Comparison of ENCODE assay signal across 13 cellular contexts in the genomic region with DNA sequence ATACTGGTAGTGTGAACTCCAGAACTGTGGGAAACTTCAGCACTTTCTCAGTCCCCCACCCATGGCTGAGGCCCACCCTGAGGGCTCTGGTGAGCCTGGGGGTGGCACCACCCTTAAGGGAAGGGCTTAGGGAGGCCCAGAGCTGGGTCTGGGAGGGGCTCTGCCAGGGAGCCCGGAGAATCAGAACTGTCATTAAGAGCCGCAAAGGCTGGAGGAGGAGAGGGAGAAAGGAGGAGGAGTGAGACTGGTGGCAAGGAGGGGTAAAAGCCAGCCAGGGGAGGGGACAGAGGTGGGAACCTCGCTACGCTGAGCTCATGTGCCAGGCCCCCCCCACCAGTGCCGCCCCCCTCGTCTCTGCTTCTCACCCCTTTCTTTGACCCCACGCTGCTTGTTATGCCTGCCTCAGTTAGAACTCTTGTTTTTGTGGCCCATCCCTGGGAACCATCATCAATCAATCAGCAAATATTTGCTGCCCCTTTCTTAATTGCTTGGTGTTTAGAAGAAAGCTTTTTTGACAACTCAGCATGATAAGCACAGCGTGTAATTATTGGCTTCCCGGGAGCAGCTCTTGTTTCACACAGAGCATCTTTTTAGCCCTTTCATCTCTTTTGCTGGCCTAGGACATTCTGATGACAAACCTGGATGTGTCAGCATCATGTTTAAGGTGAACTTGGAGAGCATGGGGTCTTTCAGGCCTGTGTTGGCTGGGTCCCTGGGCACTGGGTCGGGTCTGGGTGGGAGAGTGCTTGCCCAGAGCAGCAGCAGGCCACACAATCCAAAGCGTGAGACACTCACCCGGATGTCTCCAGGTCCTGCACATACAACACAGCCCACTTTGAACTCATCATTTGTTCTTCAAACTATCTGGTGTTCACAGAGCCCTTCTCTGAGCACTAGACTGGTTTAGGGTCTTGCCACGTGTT.
DNase-seq lines count a peak whose midpoint lies in the region; ATAC-seq and TF ChIP-seq lines count a peak whose summit lies in the region.
"Had no signal": no experiment of that assay in that cellular context is flagged by ENCODE, and none has a peak within 500 bp of the region (broad histone marks: within the 10 kb centered on the region; RNA-seq: fewer than 3 reads in every experiment).

No MANE protein-coding gene starts in this region.

- H3K4me3 ChIP-seq in H7 (ENCODE audit: insufficient read depth, low read depth, low read length): no peak overlapping the region
- H3K4me3 ChIP-seq in esophagus muscularis mucosa: no peak overlapping the region

- DNase-seq in H7: peak; percentile 60
- peak; percentile 43 for DNase-seq in NCI-H2227 (lab: John Stamatoyannopoulos, UW; ENCODE audit: unreplicated experiment)
- DNase-seq in esophagus muscularis mucosa (ENCODE audit: extremely low spot score): peak; percentile 66
- DNase-seq in progenitor cell of endocrine pancreas (ENCODE audit: low spot score, unreplicated experiment): no peak
- no peak for DNase-seq in GM13977 (ENCODE audit: low spot score)
- DNase-seq in NCI-H2196 (lab: John Stamatoyannopoulos, UW; ENCODE audit: unreplicated experiment): no peak
- DNase-seq: CD8-positive, alpha-beta T cell; H9; NCI-H1436 treated with DMSO at 0.1 percent for 48 hours; NCI-H2107; NCI-H446 had no signal

- no peak for TF ChIP-seq POLR2A in esophagus muscularis mucosa (IDR thresholded peaks at IDR 0.05; ENCODE audit: low read depth)

- peaks cover 3% of the 10 kb centered on the region for H3K9me3 Mint-ChIP-seq in progenitor cell of endocrine pancreas (ENCODE audit: low read depth)
- H3K9me3 Mint-ChIP-seq: CD8-positive, alpha-beta T cell had no signal

- in situ Hi-C loops in GM13977 (cut with MboI; ENCODE audit: low pct_unique_long_range_greater_than_20kb, low sequenced_read_pairs, unreplicated experiment): no loop called here

- no peak overlapping the region for H3K27ac ChIP-seq in esophagus muscularis mucosa (replicated peaks in 1 of 4)

- H3K27me3 ChIP-seq in H7 (ENCODE audit: control insufficient read depth, insufficient read depth, low read length) (no peaks in the 10 kb centered on the region), esophagus muscularis mucosa (peaks cover 0 to 14% (median 0%) of the 10 kb centered on the region in 4 donors)

- no peaks in the 10 kb centered on the region for H3K9me3 ChIP-seq in esophagus muscularis mucosa

- H3K27ac Mint-ChIP-seq in progenitor cell of endocrine pancreas: peak overlapping the region; percentile 23
- H3K27ac Mint-ChIP-seq: CD8-positive, alpha-beta T cell; H9; IgD-negative memory B cell had no signal

- H3K36me3 ChIP-seq in H7 (replicated peaks; ENCODE audit: control insufficient read depth, insufficient read depth, low read length): no peaks in the 10 kb centered on the region
- H3K36me3 ChIP-seq in esophagus muscularis mucosa: no peaks in the 10 kb centered on the region

- WGBS in esophagus muscularis mucosa: 48% methylated on average over 13 of the region's 13 CpGs

- H3K4me3 Mint-ChIP-seq in progenitor cell of endocrine pancreas (ENCODE audit: low read depth): no peak overlapping the region
- H3K4me3 Mint-ChIP-seq: CD8-positive, alpha-beta T cell; H9; IgD-negative memory B cell had no signal

- no peaks in the 10 kb centered on the region for H3K4me1 ChIP-seq in esophagus muscularis mucosa

- TF ChIP-seq CTCF in esophagus muscularis mucosa (IDR thresholded peaks at IDR 0.05): no peak
- TF ChIP-seq CTCF in progenitor cell of endocrine pancreas (IDR thresholded peaks at IDR 0.05; ENCODE audit: unreplicated experiment): no peak
- TF ChIP-seq CTCF in GM13977 (IDR thresholded peaks at IDR 0.05; ENCODE audit: extremely low read depth, insufficient read depth, missing control alignments): no peak

- no peak for ATAC-seq in HG03045 (IDR thresholded peaks at IDR 0.05; ENCODE audit: unreplicated experiment)
- ATAC-seq: CD8-positive, alpha-beta T cell had no signal

- H3K36me3 Mint-ChIP-seq in progenitor cell of endocrine pancreas (ENCODE audit: insufficient read depth): no peaks in the 10 kb centered on the region
- H3K36me3 Mint-ChIP-seq: CD8-positive, alpha-beta T cell had no signal

- H3K4me1 Mint-ChIP-seq in progenitor cell of endocrine pancreas (ENCODE audit: low read depth): peaks cover 12% of the 10 kb centered on the region

- H3K27me3 Mint-ChIP-seq in progenitor cell of endocrine pancreas: peaks cover 8% of the 10 kb centered on the region

- intact Hi-C loops in esophagus muscularis mucosa (cut with DNase I): no loop called here

- no peak for TF ChIP-seq EP300 in esophagus muscularis mucosa (IDR thresholded peaks at IDR 0.05)

Comparison
In these comparisons a context has a peak if more than half of its experiments do, and no peak if none do; other contexts are left out.
1. DNase-seq: peak in H7 (single experiment), NCI-H2227 (single experiment) and esophagus muscularis mucosa (single experiment); none in progenitor cell of endocrine pancreas (single experiment), GM13977 (single experiment) and NCI-H2196 (single experiment).